ENCODE assay signal across 20 cellular contexts in genomic region chr2:45276914-45277313, GRCh38.
A peak's percentile ranks its signal among the peaks of the same experiment; 100 is the strongest.
DNase-seq lines count a peak whose midpoint lies in the region; ATAC-seq and TF ChIP-seq lines count a peak whose summit lies in the region.
"Had no signal": no experiment of that assay in that cellular context is flagged by ENCODE, and none has a peak within 500 bp of the region (broad histone marks: within the 10 kb centered on the region; RNA-seq: fewer than 3 reads in every experiment).

No MANE protein-coding gene starts in this region.

- H3K27ac ChIP-seq in sigmoid colon: no peak overlapping the region
- H3K27ac ChIP-seq: foreskin keratinocyte, prostate gland had no signal

- no peaks in the 10 kb centered on the region for H3K36me3 ChIP-seq in sigmoid colon
- H3K36me3 ChIP-seq: prostate gland had no signal

- H3K4me3 ChIP-seq in fibroblast of mammary gland (ENCODE audit: control insufficient read depth, low read depth, low read length): no peak overlapping the region
- H3K4me3 ChIP-seq in sigmoid colon: no peak overlapping the region
- H3K4me3 ChIP-seq: prostate gland had no signal

- H3K27me3 ChIP-seq in sigmoid colon: no peaks in the 10 kb centered on the region

- no peak for TF ChIP-seq EP300 in sigmoid colon (IDR thresholded peaks at IDR 0.05)

- no peak for ATAC-seq in SK-N-SH treated with all-trans-retinoic acid at 6 μM for 48 hours
- no peak for ATAC-seq in left lobe of liver
- ATAC-seq in GM19463 (IDR thresholded peaks at IDR 0.05; ENCODE audit: unreplicated experiment): no peak
- no peak for ATAC-seq in left cardiac atrium
- ATAC-seq: activated CD8-positive, alpha-beta T cell treated with anti-CD3 and anti-CD28 coated beads for 36 hours; activated T-cell treated with anti-CD3 and anti-CD28 coated beads, Interleukin-2, amount 50 U/mL, for 4 hours; foreskin keratinocyte had no signal

- H3K9me3 ChIP-seq in sigmoid colon: no peaks in the 10 kb centered on the region
- H3K9me3 ChIP-seq: prostate gland had no signal

- TF ChIP-seq CTCF in fibroblast of mammary gland (conservative IDR thresholded peaks at IDR 0.05; ENCODE audit: control insufficient read depth, insufficient read depth, low read depth, low read length) (no peak), sigmoid colon (IDR thresholded peaks at IDR 0.05) (no peak)

- TF ChIP-seq POLR2A in sigmoid colon (IDR thresholded peaks at IDR 0.05): no peak

- WGBS in sigmoid colon, 2 donors: 85 to 88% methylated on average over 4 of the region's 4 CpGs

- no peaks in the 10 kb centered on the region for H3K4me1 ChIP-seq in sigmoid colon
- H3K4me1 ChIP-seq: foreskin keratinocyte had no signal

- intact Hi-C loops in sigmoid colon (cut with DNase I): no loop called here
- intact Hi-C loops in left cardiac atrium (cut with DNase I): no loop called here

- DNase-seq in HT1080 (ENCODE audit: low read depth): peak; percentile 73
- DNase-seq in fibroblast of mammary gland (ENCODE audit: low read depth): peak; percentile 33
- DNase-seq in sigmoid colon: peak; percentile 30
- DNase-seq in left lobe of liver (ENCODE audit: low spot score): no peak
- no peak for DNase-seq in H4 (ENCODE audit: low spot score)
- DNase-seq in left cardiac atrium: no peak
- DNase-seq: activated CD8-positive, alpha-beta T cell treated with anti-CD3 and anti-CD28 coated beads for 36 hours; activated naive CD4-positive, alpha-beta T cell treated with anti-CD3 and anti-CD28 coated beads for 36 hours; activated T-cell treated with anti-CD3 and anti-CD28 coated beads, Interleukin-2, amount 50 U/mL, for 4 hours; foreskin keratinocyte; NCI-H1105; NCI-H2081; NCI-H446 treated with DMSO at 0.1 percent for 48 hours; small intestine; stimulated activated CD4-positive, alpha-beta T cell treated with anti-CD3 and anti-CD28 coated beads, Interleukin-2, amount 100 ng/mL, for 48 hours; stimulated activated naive CD4-positive, alpha-beta T cell treated with Interleukin-2 at 50 U/mL for 16 hours; T1000 had no signal

TF ChIP-seq in SK-N-SH treated with all-trans-retinoic acid at 6 μM for 48 hours, 23 proteins besides CTCF, POLR2A, EP300 and RAD21:
- TF ChIP-seq CREB5 (CRISPR knock-in tag; IDR thresholded peaks at IDR 0.05; ENCODE audit: low read depth): 0 out of 2 replicates have a peak, but pooled peaks have one; percentile 12
- no peak for TF ChIP-seq ESRRG (CRISPR knock-in tag; IDR thresholded peaks at IDR 0.05)
- no peak for TF ChIP-seq PPARA (CRISPR knock-in tag; IDR thresholded peaks at IDR 0.05; ENCODE audit: borderline replicate concordance)
- no peak for TF ChIP-seq ISL1 (CRISPR knock-in tag; IDR thresholded peaks at IDR 0.05)
- TF ChIP-seq RARB (CRISPR knock-in tag; IDR thresholded peaks at IDR 0.05): no peak
- TF ChIP-seq PATZ1 (CRISPR knock-in tag; IDR thresholded peaks at IDR 0.05; ENCODE audit: borderline replicate concordance): no peak

Comparison
In these comparisons a context has a peak if more than half of its experiments do, and no peak if none do; other contexts are left out.
1. DNase-seq: peak in HT1080 (single experiment), fibroblast of mammary gland (single experiment) and sigmoid colon (single experiment); none in left lobe of liver (single experiment), H4 (single experiment) and left cardiac atrium (single experiment).